In the genomic region with DNA sequence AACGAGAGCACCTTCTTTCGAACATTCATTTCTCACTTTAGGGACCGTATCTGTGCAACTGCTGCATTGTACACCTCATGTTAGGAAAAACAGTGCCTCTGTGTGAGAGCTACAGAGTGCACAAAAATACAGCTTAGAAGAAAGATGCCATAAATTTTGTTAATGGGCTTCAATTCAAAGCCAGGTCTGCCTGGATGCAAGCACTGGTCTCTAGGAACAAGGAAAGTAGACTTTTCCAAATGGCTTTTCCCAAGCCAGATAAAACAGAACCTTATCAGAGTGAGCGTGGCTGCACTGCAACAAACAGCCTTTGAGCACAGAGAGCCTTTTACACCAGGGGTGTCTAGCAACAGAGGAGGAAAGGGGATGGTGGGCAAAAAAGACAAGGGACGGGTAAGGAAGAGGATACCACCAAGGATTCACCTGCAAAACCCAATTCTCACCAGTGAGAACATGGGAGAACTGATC, we compare ENCODE assay signal across 13 cellular contexts.
"Had no signal": no experiment of that assay in that cellular context is flagged by ENCODE, and none has a peak within 500 bp of the region (broad histone marks: within the 10 kb centered on the region; RNA-seq: fewer than 3 reads in every experiment).

No MANE protein-coding gene starts in this region.

- H3K27ac Mint-ChIP-seq: activated naive CD8-positive, alpha-beta T cell treated with anti-CD3 and anti-CD28 coated beads for 36 hours; activated T-cell treated with anti-CD3 and anti-CD28 coated beads, Interleukin-2, amount 50 U/mL, for 24 hours; naive thymus-derived CD8-positive, alpha-beta T cell had no signal

- H3K9me3 Mint-ChIP-seq: activated naive CD8-positive, alpha-beta T cell treated with anti-CD3 and anti-CD28 coated beads for 36 hours; activated T-cell treated with anti-CD3 and anti-CD28 coated beads, Interleukin-2, amount 50 U/mL, for 24 hours; naive thymus-derived CD8-positive, alpha-beta T cell had no signal

- H3K4me3 ChIP-seq: lung had no signal

- ATAC-seq: naive thymus-derived CD8-positive, alpha-beta T cell; stimulated activated naive CD8-positive, alpha-beta T cell treated with anti-CD3 and anti-CD28 coated beads, Interleukin-15, Interleukin-2, amounts not matched to agents 100 U/mL and 50 U/mL, for 24 hours had no signal

- H3K36me3 Mint-ChIP-seq: activated naive CD8-positive, alpha-beta T cell treated with anti-CD3 and anti-CD28 coated beads for 36 hours; naive thymus-derived CD8-positive, alpha-beta T cell had no signal

- H3K4me3 Mint-ChIP-seq: activated naive CD8-positive, alpha-beta T cell treated with anti-CD3 and anti-CD28 coated beads for 36 hours; activated T-cell treated with anti-CD3 and anti-CD28 coated beads, Interleukin-2, amount 50 U/mL, for 24 hours; naive thymus-derived CD8-positive, alpha-beta T cell had no signal

- H3K27me3 Mint-ChIP-seq: activated naive CD8-positive, alpha-beta T cell treated with anti-CD3 and anti-CD28 coated beads for 36 hours; activated T-cell treated with anti-CD3 and anti-CD28 coated beads, Interleukin-2, amount 50 U/mL, for 24 hours; naive thymus-derived CD8-positive, alpha-beta T cell had no signal

- DNase-seq: activated CD4-positive, alpha-beta T cell treated with anti-CD3 and anti-CD28 coated beads, Interleukin-2, amount 50 U/mL, for 4 hours; activated CD4-positive, CD25-positive, alpha-beta regulatory T cell treated with anti-CD3 and anti-CD28 coated beads, Interleukin-2, amount 50 U/mL, for 72 hours; activated gamma-delta T cell; activated naive CD8-positive, alpha-beta T cell treated with anti-CD3 and anti-CD28 coated beads for 36 hours; activated T-cell treated with anti-CD3 and anti-CD28 coated beads, Interleukin-2, amount 50 U/mL, for 24 hours; cortex of kidney; effector CD8-positive, alpha-beta T cell; erythroblast; naive thymus-derived CD8-positive, alpha-beta T cell; stimulated activated CD4-positive, alpha-beta T cell treated with anti-CD3 and anti-CD28 coated beads, Interleukin-4, amount 100 ng/mL, for 1 hour; stimulated activated CD8-positive, alpha-beta memory T cell treated with anti-CD3 and anti-CD28 coated beads, Interleukin-4, amount 100 ng/mL, for 48 hours; stimulated activated naive CD8-positive, alpha-beta T cell treated with anti-CD3 and anti-CD28 coated beads, Interleukin-15, Interleukin-2, amounts not matched to agents 100 U/mL and 50 U/mL, for 24 hours had no signal
